Comparison of ENCODE assay signal across 8 cellular contexts in the genomic region with DNA sequence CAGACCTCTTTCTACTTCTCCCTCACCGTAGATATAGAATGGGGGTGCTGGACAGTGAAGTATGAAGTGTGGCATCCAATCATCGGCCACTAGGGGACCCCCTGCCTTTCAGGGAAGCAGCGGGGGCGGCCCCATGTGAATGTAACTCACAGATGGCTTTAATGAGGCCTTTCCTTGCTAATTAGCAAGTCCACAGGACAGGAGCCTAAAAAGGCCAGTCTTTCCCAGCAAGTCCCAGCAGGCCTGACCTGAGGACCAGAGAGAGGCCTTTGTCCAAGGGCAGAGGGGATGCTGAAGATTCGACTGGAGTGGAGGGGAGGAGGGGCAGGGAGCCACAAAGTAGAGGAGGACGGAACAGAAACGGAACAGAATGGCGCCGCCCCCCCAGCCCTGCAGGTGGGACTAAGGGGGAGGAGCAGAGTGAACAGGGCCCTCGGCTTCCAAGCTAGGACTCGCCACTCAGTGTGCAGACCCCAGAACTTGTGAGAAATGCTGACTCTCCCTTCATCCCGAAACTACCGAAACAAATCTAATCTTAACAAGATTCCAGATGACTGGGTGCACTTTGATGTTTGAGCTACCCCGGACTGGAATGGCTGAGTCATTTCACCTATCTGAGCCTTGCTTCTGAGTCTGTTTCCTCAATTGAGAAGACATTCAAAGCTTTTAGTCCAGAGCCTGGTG. TPM values are rescaled to one million over a fixed set of nuclear protein-coding genes. Genes with fewer than 3 reads are reported as not detected.
DNase-seq lines count a peak whose midpoint lies in the region; ATAC-seq and TF ChIP-seq lines count a peak whose summit lies in the region.

No MANE protein-coding gene starts in this region.

- peaks cover 0 to 8% of the 10 kb centered on the region in 2 donors for H3K4me1 ChIP-seq in lung (ENCODE audit: control insufficient read depth in 2 of 2, insufficient read depth in 2 of 2, low read length in 2 of 2)
- no peaks in the 10 kb centered on the region for H3K4me1 ChIP-seq in urinary bladder (ENCODE audit: insufficient read depth)

- H3K9me3 ChIP-seq in lung (ENCODE audit: control insufficient read depth in 2 of 2, insufficient read depth in 1 of 2, low read length in 1 of 2) = peaks cover 0 to 2% of the 10 kb centered on the region in 2 donors

- H3K27ac ChIP-seq in lung (ENCODE audit: low read depth in 1 of 2, low read length in 1 of 2) (peak overlapping the region in 1 of 2 donors; percentile 86), urinary bladder (ENCODE audit: low read depth) (peak overlapping the region; percentile 12)

- H3K27ac Mint-ChIP-seq in activated CD4-positive, alpha-beta T cell treated with anti-CD3 and anti-CD28 coated beads for 36 hours = no peak overlapping the region

- no peaks in the 10 kb centered on the region for H3K36me3 Mint-ChIP-seq in activated CD4-positive, alpha-beta T cell treated with anti-CD3 and anti-CD28 coated beads for 36 hours (ENCODE audit: low read depth)

- in situ Hi-C loops in astrocyte of the cerebellum (cut with HindIII; ENCODE audit: low sequenced_read_pairs) = no loop called here

- 25 to 54% methylated on average over 14 of the region's 14 CpGs for WGBS in lung, 2 donors
- 58% methylated on average over 14 of the region's 14 CpGs for WGBS in urinary bladder

- ATAC-seq in activated CD4-positive, alpha-beta T cell treated with anti-CD3 and anti-CD28 coated beads for 36 hours = peak; percentile 84
- peak; percentile 34 for ATAC-seq in lung (ENCODE audit: insufficient read depth, low FRiP score)
- no peak for ATAC-seq in sciatic nerve
- ATAC-seq in HG02885 (IDR thresholded peaks at IDR 0.05; ENCODE audit: poor library complexity, unreplicated experiment) = no peak

- TF ChIP-seq CTCF in astrocyte of the cerebellum (IDR thresholded peaks at IDR 0.05; ENCODE audit: low read depth, low read length, missing control alignments) (peak; percentile 52), lung (IDR thresholded peaks at IDR 0.05; ENCODE audit: control extremely low read depth, extremely low read depth) (no peak)

- POLR2A ChIA-PET in activated CD4-positive, alpha-beta T cell treated with anti-CD3 and anti-CD28 coated beads for 36 hours (lab: Charles Lee) = interaction anchor here (0.6 to 0.7 kb wide), 2 partner anchors 87 to 206 kb away, joined by 3 read pairs; no protein-coding TSS in a partner anchor

- no peaks in the 10 kb centered on the region for H3K27me3 ChIP-seq in lung (ENCODE audit: control insufficient read depth, insufficient read depth)

- H3K36me3 ChIP-seq in lung (ENCODE audit: control insufficient read depth in 2 of 2, insufficient read depth in 2 of 2, low read length in 2 of 2) (no peaks in the 10 kb centered on the region), urinary bladder (ENCODE audit: insufficient read depth) (no peaks in the 10 kb centered on the region)

- H3K4me3 Mint-ChIP-seq in activated CD4-positive, alpha-beta T cell treated with anti-CD3 and anti-CD28 coated beads for 36 hours = no peak overlapping the region

- DNase-seq in activated CD4-positive, alpha-beta T cell treated with anti-CD3 and anti-CD28 coated beads for 36 hours = peak; percentile 61
- DNase-seq in activated CD4-positive, alpha-beta T cell treated with anti-CD3 and anti-CD28 coated beads for 1 hour = no peak
- DNase-seq in NAMALWA (ENCODE audit: low spot score) = peak; percentile 89
- DNase-seq in astrocyte of the cerebellum (ENCODE audit: low read depth) = peak; percentile 64
- DNase-seq in lung (ENCODE audit: low spot score) = no peak
- no peak for DNase-seq in sciatic nerve (ENCODE audit: low spot score)

- H3K27me3 Mint-ChIP-seq in activated CD4-positive, alpha-beta T cell treated with anti-CD3 and anti-CD28 coated beads for 36 hours = peaks cover 20% of the 10 kb centered on the region

- CTCF ChIA-PET in activated CD4-positive, alpha-beta T cell treated with anti-CD3 and anti-CD28 coated beads for 36 hours (lab: Charles Lee) = interaction anchor here (0.6 to 1.5 kb wide), 13 partner anchors 13 to 289 kb away, joined by 3 to 4 read pairs (median 3); a partner anchor contains a TSS

- intact Hi-C loops in activated CD4-positive, alpha-beta T cell treated with anti-CD3 and anti-CD28 coated beads for 36 hours (cut with DNase I, micrococcal nuclease) = loop anchor here in 1 of 2 experiments (2.0 kb wide), 1 partner anchor 30 kb away; no protein-coding TSS in a partner anchor
- intact Hi-C loops in sciatic nerve (cut with DNase I) = loop anchor here (2.0 kb wide), 1 partner anchor 36 kb away; no protein-coding TSS in a partner anchor

- no peaks in the 10 kb centered on the region for H3K9me3 Mint-ChIP-seq in activated CD4-positive, alpha-beta T cell treated with anti-CD3 and anti-CD28 coated beads for 36 hours (ENCODE audit: low read depth)

- peaks cover 12% of the 10 kb centered on the region for H3K4me1 Mint-ChIP-seq in activated CD4-positive, alpha-beta T cell treated with anti-CD3 and anti-CD28 coated beads for 36 hours

- no peak overlapping the region for H3K4me3 ChIP-seq in astrocyte of the cerebellum (ENCODE audit: low read depth, low read length)
- H3K4me3 ChIP-seq in lung = no peak overlapping the region
- no peak overlapping the region for H3K4me3 ChIP-seq in urinary bladder (ENCODE audit: low read depth, low read length)

RNA-seq across cellular contexts. Expression of a gene that starts 5.8 kb away (rescaled TPM):
- total RNA-seq in activated CD4-positive, alpha-beta T cell treated with anti-CD3 and anti-CD28 coated beads for 36 hours = under 1 TPM; 0.14 TPM
- total RNA-seq in lung (10 to 100 TPM in 1 of 2 donors, 1 to 10 TPM in 1; 5.9 to 33.1 TPM), urinary bladder (2.7 TPM), sciatic nerve (2.6 TPM)
- polyA plus RNA-seq in lung (10 to 100 TPM; 11.3 to 26.1 TPM), urinary bladder (4.4 TPM)

RNA-seq across cellular contexts. Expression of a gene that starts 36.5 kb away (rescaled TPM):
- total RNA-seq in activated CD4-positive, alpha-beta T cell treated with anti-CD3 and anti-CD28 coated beads for 36 hours = not detected
- total RNA-seq in lung (not detected), urinary bladder (2.5 TPM), sciatic nerve (not detected)
- polyA plus RNA-seq in lung (under 1 TPM; 0.02 to 0.04 TPM), urinary bladder (0.16 TPM)

RNA-seq across cellular contexts. Expression of a gene that starts 58.1 kb away (rescaled TPM):
- total RNA-seq in activated CD4-positive, alpha-beta T cell treated with anti-CD3 and anti-CD28 coated beads for 36 hours = 1 to 10 TPM; 1.0 to 1.5 TPM
- total RNA-seq in lung (1 to 10 TPM; 1.2 to 1.7 TPM), urinary bladder (0.95 TPM), sciatic nerve (5.3 TPM)
- polyA plus RNA-seq in lung (under 1 TPM; 0.44 to 0.93 TPM), urinary bladder (0.30 TPM)

Comparison
In these comparisons a context has a peak if more than half of its experiments do, and no peak if none do; other contexts are left out.
1. DNase-seq: peak in activated CD4-positive, alpha-beta T cell treated with anti-CD3 and anti-CD28 coated beads for 36 hours (single experiment), NAMALWA (single experiment) and astrocyte of the cerebellum (single experiment); none in activated CD4-positive, alpha-beta T cell treated with anti-CD3 and anti-CD28 coated beads for 1 hour (single experiment), lung (single experiment) and sciatic nerve (single experiment).
2. ATAC-seq: peak in activated CD4-positive, alpha-beta T cell treated with anti-CD3 and anti-CD28 coated beads for 36 hours (single experiment) and lung (single experiment); none in sciatic nerve (single experiment) and HG02885 (single experiment).